2 cellular contexts compared by ENCODE assay signal in genomic region chr19:4257025-4257424, GRCh38.
TF ChIP-seq lines count a peak whose summit lies in the region.

No MANE protein-coding gene starts in this region.

TF ChIP-seq in HEK293, 187 proteins besides CTCF, POLR2A, EP300 and RAD21:
- TF ChIP-seq ZNF473 (tag by site-specific recombination; IDR thresholded peaks at IDR 0.05) (no peak), OVOL3 (tag by site-specific recombination; IDR thresholded peaks at IDR 0.05) (no peak), HOXC10 (CRISPR knock-in tag; IDR thresholded peaks at IDR 0.05) (no peak), ZNF266 (tag by site-specific recombination; IDR thresholded peaks at IDR 0.05; ENCODE audit: low read depth) (no peak), ZBTB21 (tag by site-specific recombination; IDR thresholded peaks at IDR 0.05) (no peak), ZNF664 (tag by site-specific recombination; IDR thresholded peaks at IDR 0.05) (peak; percentile 81), KLF1 (tag by site-specific recombination; IDR thresholded peaks at IDR 0.05) (no peak), ZNF354C (tag by site-specific recombination; IDR thresholded peaks at IDR 0.05; ENCODE audit: borderline replicate concordance, low read depth) (no peak), ZBTB26 (tag by site-specific recombination; optimal IDR thresholded peaks at IDR 0.05) (no peak)
TF ChIP-seq in HEK293: peak in this region for 1.

TF ChIP-seq in K562, 482 proteins besides CTCF, POLR2A, EP300 and RAD21:
- no peak for TF ChIP-seq ZNF407 (IDR thresholded peaks at IDR 0.05; ENCODE audit: low read depth)
- TF ChIP-seq U2AF2 (optimal IDR thresholded peaks at IDR 0.05; ENCODE audit: low read depth, low read length), result no peak
- peak; percentile 55 for TF ChIP-seq RBM25 (IDR thresholded peaks at IDR 0.05; ENCODE audit: low read depth, low read length, severe bottlenecking)
